Comparison of ENCODE assay signal across 14 cellular contexts in the genomic region with DNA sequence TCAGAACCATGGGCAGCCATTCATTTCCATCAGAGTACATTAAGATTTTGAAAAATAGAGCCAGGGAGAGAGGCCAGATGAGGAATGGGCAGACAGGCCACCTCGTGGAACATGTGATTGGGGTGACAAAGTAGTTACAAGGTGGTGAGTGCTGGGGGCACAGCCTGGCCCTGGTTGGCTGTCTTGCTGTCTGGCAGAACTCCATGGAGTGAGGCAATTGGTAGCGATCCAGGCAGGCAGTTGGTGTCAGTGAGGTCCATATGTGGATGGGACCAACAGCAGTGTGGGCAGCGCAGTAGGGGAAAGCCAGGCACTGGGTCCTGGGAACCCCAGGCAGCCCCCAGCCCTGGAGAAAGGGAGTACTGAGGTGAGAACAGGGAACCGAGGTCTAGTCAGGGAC.
"Had no signal": no experiment of that assay in that cellular context is flagged by ENCODE, and none has a peak within 500 bp of the region (broad histone marks: within the 10 kb centered on the region; RNA-seq: fewer than 3 reads in every experiment).

No MANE protein-coding gene starts in this region.

- DNase-seq: cortex of kidney; effector CD8-positive, alpha-beta T cell; foreskin melanocyte; hippocampal formation; mammary epithelial cell; mucosa of descending colon; natural killer cell; pancreas; right cardiac atrium; stimulated activated CD4-positive, alpha-beta T cell treated with anti-CD3 and anti-CD28 coated beads, Interleukin-2, amount 100 ng/mL, for 48 hours; stimulated activated naive CD4-positive, alpha-beta T cell treated with Interleukin-2 at 50 U/mL for 16 hours; trophoblast cell had no signal

- H3K36me3 ChIP-seq: pancreas had no signal

- H3K4me1 ChIP-seq: pancreas had no signal

- ATAC-seq: mucosa of descending colon, natural killer cell, pancreas, right cardiac atrium had no signal

- H3K27me3 ChIP-seq: pancreas had no signal

- H3K27ac ChIP-seq: dorsolateral prefrontal cortex, pancreas had no signal

- H3K4me3 ChIP-seq: dorsolateral prefrontal cortex, mucosa of descending colon, pancreas, smooth muscle cell had no signal

- H3K9me3 ChIP-seq: mucosa of descending colon, pancreas had no signal
